In genomic region chr17:7838291-7839075, GRCh38 we compare ENCODE assay signal across 9 cellular contexts. TPM values are rescaled to one million over a fixed set of nuclear protein-coding genes. Genes with fewer than 3 reads are reported as not detected.
DNase-seq lines count a peak whose midpoint lies in the region; ATAC-seq, FAIRE-seq and TF ChIP-seq lines count a peak whose summit lies in the region.
"Had no signal": no experiment of that assay in that cellular context is flagged by ENCODE, and none has a peak within 500 bp of the region (broad histone marks: within the 10 kb centered on the region; RNA-seq: fewer than 3 reads in every experiment).

No MANE protein-coding gene starts in this region.

- peak overlapping the region; percentile 73 for H3K9ac ChIP-seq in astrocyte (ENCODE audit: low read length)

- TF ChIP-seq CTCF in astrocyte (IDR thresholded peaks at IDR 0.05; ENCODE audit: insufficient read depth, low read depth, low read length), result no peak
- TF ChIP-seq CTCF in spleen (IDR thresholded peaks at IDR 0.05 in 8 of 11, conservative IDR thresholded peaks at IDR 0.05 in 3 of 11), result no peak

- H3K36me3 ChIP-seq in astrocyte (ENCODE audit: insufficient read depth, low read length), result no peaks in the 10 kb centered on the region
- peaks cover 0 to 17% (median 0%) of the 10 kb centered on the region in 6 donors for H3K36me3 ChIP-seq in spleen

- DNase-seq in stimulated activated naive CD8-positive, alpha-beta T cell treated with anti-CD3 and anti-CD28 coated beads, Interleukin-15, Interleukin-2, amounts not matched to agents 100 U/mL and 50 U/mL, for 24 hours, result no peak
- DNase-seq in NCI-H748 (lab: John Stamatoyannopoulos, UW; ENCODE audit: unreplicated experiment) (peak; percentile 75), astrocyte (ENCODE audit: low read depth) (peak; percentile 59), immature natural killer cell (no peak), spleen (peak; percentile 79)

- H3K4me1 ChIP-seq in astrocyte (ENCODE audit: insufficient read depth, low read length), result peaks cover 60% of the 10 kb centered on the region
- peaks cover 41 to 90% (median 63%) of the 10 kb centered on the region in 6 donors for H3K4me1 ChIP-seq in spleen

- no peak overlapping the region for H2AFZ ChIP-seq in astrocyte (ENCODE audit: low read depth, low read length)

- H3K4me3 Mint-ChIP-seq in stimulated activated naive CD8-positive, alpha-beta T cell treated with anti-CD3 and anti-CD28 coated beads, Interleukin-15, Interleukin-2, amounts not matched to agents 100 ng/mL and 50 ng/mL, for 24 hours, result peak overlapping the region; percentile 58
- H3K4me3 Mint-ChIP-seq in astrocyte (ENCODE audit: unreplicated experiment) (peak overlapping the region; percentile 86), immature natural killer cell (peak overlapping the region in 2 of 5 donors; percentile 14 to 30)

- peak overlapping the region; percentile 66 for H3K27ac Mint-ChIP-seq in stimulated activated naive CD8-positive, alpha-beta T cell treated with anti-CD3 and anti-CD28 coated beads, Interleukin-15, Interleukin-2, amounts not matched to agents 100 ng/mL and 50 ng/mL, for 24 hours
- H3K27ac Mint-ChIP-seq in astrocyte (ENCODE audit: unreplicated experiment) (peak overlapping the region; percentile 100), immature natural killer cell (peak overlapping the region; percentile 6 to 100 (median 74))

- H3K27me3 Mint-ChIP-seq in stimulated activated naive CD8-positive, alpha-beta T cell treated with anti-CD3 and anti-CD28 coated beads, Interleukin-15, Interleukin-2, amounts not matched to agents 100 ng/mL and 50 ng/mL, for 24 hours, result peaks cover under 1% of the 10 kb centered on the region
- H3K27me3 Mint-ChIP-seq in astrocyte (ENCODE audit: low read depth, unreplicated experiment), result no peaks in the 10 kb centered on the region
- H3K27me3 Mint-ChIP-seq in immature natural killer cell (ENCODE audit: low read depth in 3 of 3), result peaks cover 34 to 66% (median 37%) of the 10 kb centered on the region in 3 donors

- peak overlapping the region; percentile 85 for H3K4me2 ChIP-seq in astrocyte (ENCODE audit: low read length)

- H3K9me3 Mint-ChIP-seq in stimulated activated naive CD8-positive, alpha-beta T cell treated with anti-CD3 and anti-CD28 coated beads, Interleukin-15, Interleukin-2, amounts not matched to agents 100 ng/mL and 50 ng/mL, for 24 hours, result no peaks in the 10 kb centered on the region
- H3K9me3 Mint-ChIP-seq in astrocyte (ENCODE audit: unreplicated experiment), result no peaks in the 10 kb centered on the region
- no peaks in the 10 kb centered on the region for H3K9me3 Mint-ChIP-seq in immature natural killer cell

- FAIRE-seq in astrocyte (lab: Jason Lieb, UNC), result no peak
- FAIRE-seq: islet of Langerhans had no signal

- 18 to 38% (median 21%) methylated on average over 6 to 8 of the region's 8 CpGs for WGBS in spleen, 5 donors

- peaks cover 28% of the 10 kb centered on the region for H3K79me2 ChIP-seq in astrocyte (ENCODE audit: insufficient read depth, low read length)

- no peak for TF ChIP-seq POLR2A in spleen (IDR thresholded peaks at IDR 0.05)

- ATAC-seq in stimulated activated naive CD8-positive, alpha-beta T cell treated with anti-CD3 and anti-CD28 coated beads, Interleukin-15, Interleukin-2, amounts not matched to agents 100 U/mL and 50 U/mL, for 24 hours, result no peak
- ATAC-seq in HG03095 (IDR thresholded peaks at IDR 0.05; ENCODE audit: unreplicated experiment) (no peak), HG03469 (IDR thresholded peaks at IDR 0.05; ENCODE audit: unreplicated experiment) (no peak)

- H3K27me3 ChIP-seq in astrocyte (ENCODE audit: insufficient read depth, low read length) (no peaks in the 10 kb centered on the region), spleen (replicated peaks in 1 of 7) (no peaks in the 10 kb centered on the region)

- H3K4me3 ChIP-seq in astrocyte (ENCODE audit: insufficient read depth, low read depth, low read length), result peak overlapping the region; percentile 42
- H3K4me3 ChIP-seq in spleen, result peak overlapping the region in 6 of 8 donors; percentile 7 to 86 (median 76)

- peaks cover 31% of the 10 kb centered on the region for H4K20me1 ChIP-seq in astrocyte (ENCODE audit: insufficient read depth, low read length)

- H3K27ac ChIP-seq in astrocyte (ENCODE audit: low read depth, low read length) (peak overlapping the region; percentile 30), spleen (peak overlapping the region; percentile 60 to 100 (median 96))

- intact Hi-C loops in spleen (cut with DNase I; ENCODE audit: low total_unique reads), result no loop called here

- H3K4me1 Mint-ChIP-seq in stimulated activated naive CD8-positive, alpha-beta T cell treated with anti-CD3 and anti-CD28 coated beads, Interleukin-15, Interleukin-2, amounts not matched to agents 100 ng/mL and 50 ng/mL, for 24 hours (ENCODE audit: low read depth), result peaks cover 78% of the 10 kb centered on the region
- H3K4me1 Mint-ChIP-seq in astrocyte (ENCODE audit: low read depth, unreplicated experiment) (peaks cover 42% of the 10 kb centered on the region), immature natural killer cell (peaks cover 64 to 67% of the 10 kb centered on the region in 2 donors)

- peaks cover 3% of the 10 kb centered on the region for H3K36me3 Mint-ChIP-seq in stimulated activated naive CD8-positive, alpha-beta T cell treated with anti-CD3 and anti-CD28 coated beads, Interleukin-15, Interleukin-2, amounts not matched to agents 100 ng/mL and 50 ng/mL, for 24 hours (ENCODE audit: low read depth)
- H3K36me3 Mint-ChIP-seq in astrocyte (ENCODE audit: low read depth, unreplicated experiment) (peaks cover 4% of the 10 kb centered on the region), immature natural killer cell (no peaks in the 10 kb centered on the region)

- no peaks in the 10 kb centered on the region for H3K9me3 ChIP-seq in astrocyte (ENCODE audit: insufficient read depth, low read depth, low read length)
- no peaks in the 10 kb centered on the region for H3K9me3 ChIP-seq in spleen

RNA-seq across cellular contexts. Expression of gene KDM6B, which starts 4.5 kb away (rescaled TPM):
- total RNA-seq in astrocyte (50.4 and 54.1 TPM in 2 replicates), spleen (100 to 1,000 TPM in 1 of 7 donors, 10 to 100 TPM in 6; 22.3 to 110 (median 60.8) TPM)
- polyA plus RNA-seq in immature natural killer cell (under 1 TPM in 2 of 3 donors, not detected in 1; 0.03 to 0.40 TPM), spleen (10 to 100 TPM in 1 of 3 donors, 1 to 10 TPM in 2; 2.9 to 11.7 (median 4.0) TPM)

RNA-seq across cellular contexts. Expression of gene TMEM88, which starts 16.4 kb away (rescaled TPM):
- total RNA-seq in astrocyte (25.3 and 33.7 TPM in 2 replicates), spleen (10 to 100 TPM in 5 of 7 donors, 1 to 10 TPM in 2; 5.2 to 31.8 (median 18.0) TPM)
- polyA plus RNA-seq in immature natural killer cell (not detected), spleen (10 to 100 TPM in 1 of 3 donors, 1 to 10 TPM in 2; 5.5 to 26.2 (median 9.5) TPM)

RNA-seq across cellular contexts. Expression of gene NAA38, which starts 18.9 kb away (rescaled TPM):
- total RNA-seq in astrocyte, result 56.2 and 60.2 TPM in 2 replicates
- polyA plus RNA-seq in immature natural killer cell, result 100 to 1,000 TPM; 131 to 346 (median 177) TPM
- 100 to 1,000 TPM in 1 of 7 donors, 10 to 100 TPM in 6; 51.0 to 111 (median 56.9) TPM for total RNA-seq in spleen
- 100 to 1,000 TPM; 119 to 185 (median 182) TPM for polyA plus RNA-seq in spleen

RNA-seq across cellular contexts. Expression of gene CYB5D1, which starts 19.3 kb away (rescaled TPM):
- 19.5 and 21.1 TPM in 2 replicates for total RNA-seq in astrocyte
- polyA plus RNA-seq in immature natural killer cell, result 1 to 10 TPM in 2 of 3 donors, not detected in 1; 2.9 to 3.7 TPM
- 10 to 100 TPM in 1 of 7 donors, 1 to 10 TPM in 6; 4.1 to 13.2 (median 5.9) TPM for total RNA-seq in spleen
- polyA plus RNA-seq in spleen, result 1 to 10 TPM; 2.1 to 3.8 (median 2.9) TPM

RNA-seq across cellular contexts. Expression of gene CHD3, which starts 50.1 kb away (rescaled TPM):
- total RNA-seq in astrocyte (109 and 111 TPM in 2 replicates), spleen (100 to 1,000 TPM in 2 of 7 donors, 10 to 100 TPM in 5; 60.9 to 117 (median 83.6) TPM)
- polyA plus RNA-seq in immature natural killer cell (10 to 100 TPM in 1 of 3 donors, 1 to 10 TPM in 1, under 1 TPM in 1; 0.72 to 19.6 (median 3.5) TPM), spleen (10 to 100 TPM; 37.0 to 84.3 (median 71.8) TPM)

Comparison
In these comparisons a context has a peak if more than half of its experiments do, and no peak if none do; other contexts are left out.
1. DNase-seq: peak in NCI-H748 (single experiment), astrocyte (single experiment) and spleen (single experiment); none in stimulated activated naive CD8-positive, alpha-beta T cell treated with anti-CD3 and anti-CD28 coated beads, Interleukin-15, Interleukin-2, amounts not matched to agents 100 U/mL and 50 U/mL, for 24 hours (single experiment) and immature natural killer cell (0 of 3).
2. Peak in every context shown above with its lines, with median percentiles within 50 percentile points of each other: H3K27ac Mint-ChIP-seq.